In genomic region chr5:72677447-72677846, GRCh38 we compare ENCODE assay signal across 1 cellular context.
"Had no signal": no experiment of that assay in that cellular context is flagged by ENCODE, and none has a peak within 500 bp of the region (broad histone marks: within the 10 kb centered on the region; RNA-seq: fewer than 3 reads in every experiment).

No MANE protein-coding gene starts in this region.

- H3K4me3 ChIP-seq: GM12878 had no signal

- ATAC-seq: GM12878 had no signal
